25 cellular contexts compared by ENCODE assay signal in the genomic region with DNA sequence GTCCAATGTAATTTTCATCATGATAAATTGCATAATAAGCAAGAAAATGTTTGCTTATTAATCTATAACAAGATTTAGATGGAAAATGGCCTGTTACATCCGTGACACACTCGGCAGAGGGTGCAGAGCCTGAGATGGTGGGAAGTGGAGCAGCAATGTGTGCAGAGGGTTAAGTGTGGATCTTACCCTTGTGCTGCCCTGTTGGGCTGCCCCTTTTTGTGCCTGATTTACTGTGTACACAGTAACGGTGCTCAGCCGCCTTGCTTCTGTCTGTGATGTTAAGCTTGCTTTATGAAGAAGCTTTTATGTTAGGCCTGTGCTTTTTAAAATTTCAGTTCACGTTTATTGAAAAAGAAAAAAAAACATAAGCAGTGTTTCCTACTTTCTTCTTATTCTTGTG.
DNase-seq lines count a peak whose midpoint lies in the region; ATAC-seq, FAIRE-seq and TF ChIP-seq lines count a peak whose summit lies in the region.
"Had no signal": no experiment of that assay in that cellular context is flagged by ENCODE, and none has a peak within 500 bp of the region (broad histone marks: within the 10 kb centered on the region; RNA-seq: fewer than 3 reads in every experiment).

No MANE protein-coding gene starts in this region.

- TF ChIP-seq RAD21 in HepG2 (CRISPR knock-in tag; IDR thresholded peaks at IDR 0.05) = no peak

- no peaks in the 10 kb centered on the region for H3K27me3 ChIP-seq in HepG2 (ENCODE audit: control insufficient read depth in 1 of 2, insufficient read depth in 2 of 2, low read length in 2 of 2)
- no peaks in the 10 kb centered on the region for H3K27me3 ChIP-seq in right lobe of liver
- H3K27me3 ChIP-seq in OCI-LY3 (ENCODE audit: low read depth, low read length) = peaks cover 11% of the 10 kb centered on the region
- H3K27me3 ChIP-seq: BE2C, BLaER1 had no signal

- in situ Hi-C loops in HepG2 (cut with HindIII; ENCODE audit: extremely low pct_ligation_motif_present, low pct_unique_long_range_greater_than_20kb) = no loop called here

- TF ChIP-seq POLR2A in HepG2 (IDR thresholded peaks at IDR 0.05; ENCODE audit: insufficient read depth in 1 of 2, low read depth in 2 of 2, low read length in 2 of 2) = no peak
- no peak for TF ChIP-seq POLR2A in right lobe of liver (IDR thresholded peaks at IDR 0.05)
- TF ChIP-seq POLR2A in GM12892 (IDR thresholded peaks at IDR 0.05; ENCODE audit: low read depth, low read length) = no peak

- BruUV-seq in HepG2 (replicated peaks; lab: Mats Ljungman, UMichigan) = no TSS peak

- no peak for TF ChIP-seq CTCF in HepG2 (CRISPR knock-in tag; IDR thresholded peaks at IDR 0.05)
- TF ChIP-seq CTCF in right lobe of liver (IDR thresholded peaks at IDR 0.05) = no peak
- no peak for TF ChIP-seq CTCF in OCI-LY3 (IDR thresholded peaks at IDR 0.05; ENCODE audit: low read depth, low read length)

- POLR2A ChIA-PET in HepG2 (lab: Yijun Ruan, JAX) = no interaction called here

- DNase-seq in HepG2 (ENCODE audit: low spot score) = no peak
- no peak for DNase-seq in right lobe of liver
- no peak for DNase-seq in NCI-H226
- DNase-seq in GM12892 (ENCODE audit: insufficient read length) = no peak
- DNase-seq in T-helper 2 cell = no peak
- DNase-seq: ACHN; BE2C; C1 segment of cervical spinal cord; CD4-positive, alpha-beta memory T cell; CD4-positive, CD25-positive, alpha-beta regulatory T cell; CD8-positive, alpha-beta memory T cell; COR-L47; DMS 273 treated with DMSO at 0.1 percent for 48 hours; DMS153; DMS53; DMS79; DND-41; EL; GDM1 had no signal

- intact Hi-C loops in HepG2 (cut with micrococcal nuclease; ENCODE audit: unreplicated experiment) = no loop called here
- intact Hi-C loops in right lobe of liver (cut with DNase I) = no loop called here

- FAIRE-seq in HepG2 (lab: Jason Lieb, UNC) (no peak), islet of Langerhans (lab: Jason Lieb, UNC) (peak; percentile 89), GM12892 (lab: Jason Lieb, UNC) (no peak)
- FAIRE-seq: GM12878, GM19239 had no signal

- H3K4me3 ChIP-seq in HepG2 (replicated peaks in 1 of 3; ENCODE audit: insufficient read depth in 1 of 3, low read depth in 2 of 3, low read length in 3 of 3) = no peak overlapping the region
- H3K4me3 ChIP-seq in right lobe of liver = no peak overlapping the region
- H3K4me3 ChIP-seq in OCI-LY3 (ENCODE audit: low read length) = no peak overlapping the region
- H3K4me3 ChIP-seq: BLaER1, GM12878 had no signal

- no peak for ATAC-seq in HepG2
- no peak for ATAC-seq in right lobe of liver
- ATAC-seq: GM12878 had no signal

- H3K27ac ChIP-seq in HepG2 (ENCODE audit: extremely low read length, insufficient read depth, low read length) = no peak overlapping the region
- no peak overlapping the region for H3K27ac ChIP-seq in right lobe of liver
- no peak overlapping the region for H3K27ac ChIP-seq in OCI-LY3 (ENCODE audit: low read length)
- H3K27ac ChIP-seq: 22Rv1, BLaER1 had no signal

- 82% methylated on average over 5 of the region's 5 CpGs for WGBS in HepG2 (ENCODE audit: low lambda C conversion rate)
- WGBS in right lobe of liver (ENCODE audit: insufficient coverage, low coverage, low lambda C conversion rate, missing lambda C conversion rate) = 85% methylated on average over 4 of the region's 5 CpGs

- H3K4me1 ChIP-seq in HepG2 (ENCODE audit: insufficient read depth, low read length) (no peaks in the 10 kb centered on the region), right lobe of liver (no peaks in the 10 kb centered on the region), OCI-LY3 (ENCODE audit: low read length) (peaks cover 71% of the 10 kb centered on the region)
- H3K4me1 ChIP-seq: BE2C, BLaER1 had no signal

- H3K79me2 ChIP-seq in HepG2 (ENCODE audit: insufficient read depth, low read length) (no peaks in the 10 kb centered on the region), OCI-LY3 (ENCODE audit: low read length) (no peaks in the 10 kb centered on the region)

- CTCF ChIA-PET in HepG2 (lab: Yijun Ruan, JAX; ENCODE audit: low intra/inter-chr PET ratio, low total read pairs) = no interaction called here

- H3K4me2 ChIP-seq in HepG2 (ENCODE audit: low read depth, low read length) (no peak overlapping the region), OCI-LY3 (ENCODE audit: low read length) (0 out of 2 replicates have a peak overlapping the region, but pooled peaks have one; percentile 47)
- H3K4me2 ChIP-seq: BLaER1 had no signal

- H3K9ac ChIP-seq in HepG2 (ENCODE audit: insufficient read depth, low read depth, low read length) (no peak overlapping the region), OCI-LY3 (ENCODE audit: low read length) (no peak overlapping the region)
- H3K9ac ChIP-seq: BLaER1 had no signal

- H3K36me3 ChIP-seq in HepG2 (replicated peaks in 1 of 2; ENCODE audit: control insufficient read depth in 1 of 2, insufficient read depth in 2 of 2, low read length in 2 of 2) (no peaks in the 10 kb centered on the region), right lobe of liver (no peaks in the 10 kb centered on the region), OCI-LY3 (replicated peaks; ENCODE audit: low read depth, low read length) (no peaks in the 10 kb centered on the region)
- H3K36me3 ChIP-seq: BE2C, BLaER1 had no signal

- H3K9me3 ChIP-seq in HepG2 (ENCODE audit: low read length) (no peaks in the 10 kb centered on the region), right lobe of liver (no peaks in the 10 kb centered on the region), OCI-LY3 (ENCODE audit: insufficient read depth, low read length) (no peaks in the 10 kb centered on the region)
- H3K9me3 ChIP-seq: BE2C, BLaER1 had no signal

- H2AFZ ChIP-seq in HepG2 (ENCODE audit: low read length) (no peak overlapping the region), OCI-LY3 (ENCODE audit: low read depth, low read length) (no peak overlapping the region)

- H4K20me1 ChIP-seq in HepG2 (ENCODE audit: insufficient read depth, low read length) (no peaks in the 10 kb centered on the region), OCI-LY3 (ENCODE audit: insufficient read depth, low read length) (no peaks in the 10 kb centered on the region)
- H4K20me1 ChIP-seq: BLaER1 had no signal

- TF ChIP-seq EP300 in HepG2 (IDR thresholded peaks at IDR 0.05; ENCODE audit: low read depth in 2 of 2, low read length in 2 of 2) (no peak), HepG2 (CRISPR knock-in tag; IDR thresholded peaks at IDR 0.05; ENCODE audit: borderline replicate concordance) (no peak)

TF ChIP-seq in HepG2, 621 proteins besides CTCF, POLR2A, EP300 and RAD21:
- TF ChIP-seq MAFF (IDR thresholded peaks at IDR 0.05; ENCODE audit: low read depth, low read length) = peak; percentile 35; the same call in 1 of the 2 replicates
- TF ChIP-seq, protein P1, sequence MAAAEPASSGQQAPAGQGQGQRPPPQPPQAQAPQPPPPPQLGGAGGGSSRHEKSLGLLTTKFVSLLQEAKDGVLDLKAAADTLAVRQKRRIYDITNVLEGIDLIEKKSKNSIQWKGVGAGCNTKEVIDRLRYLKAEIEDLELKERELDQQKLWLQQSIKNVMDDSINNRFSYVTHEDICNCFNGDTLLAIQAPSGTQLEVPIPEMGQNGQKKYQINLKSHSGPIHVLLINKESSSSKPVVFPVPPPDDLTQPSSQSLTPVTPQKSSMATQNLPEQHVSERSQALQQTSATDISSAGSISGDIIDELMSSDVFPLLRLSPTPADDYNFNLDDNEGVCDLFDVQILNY (CRISPR knock-in tag; conservative IDR thresholded peaks at IDR 0.05) = no peak
- TF ChIP-seq MAFK (conservative IDR thresholded peaks at IDR 0.05 in 1 of 2, IDR thresholded peaks at IDR 0.05 in 1 of 2; ENCODE audit: low read length in 2 of 2) = peak; percentile 17 to 44; a peak in 2 of 4 replicates
